In the genomic region with DNA sequence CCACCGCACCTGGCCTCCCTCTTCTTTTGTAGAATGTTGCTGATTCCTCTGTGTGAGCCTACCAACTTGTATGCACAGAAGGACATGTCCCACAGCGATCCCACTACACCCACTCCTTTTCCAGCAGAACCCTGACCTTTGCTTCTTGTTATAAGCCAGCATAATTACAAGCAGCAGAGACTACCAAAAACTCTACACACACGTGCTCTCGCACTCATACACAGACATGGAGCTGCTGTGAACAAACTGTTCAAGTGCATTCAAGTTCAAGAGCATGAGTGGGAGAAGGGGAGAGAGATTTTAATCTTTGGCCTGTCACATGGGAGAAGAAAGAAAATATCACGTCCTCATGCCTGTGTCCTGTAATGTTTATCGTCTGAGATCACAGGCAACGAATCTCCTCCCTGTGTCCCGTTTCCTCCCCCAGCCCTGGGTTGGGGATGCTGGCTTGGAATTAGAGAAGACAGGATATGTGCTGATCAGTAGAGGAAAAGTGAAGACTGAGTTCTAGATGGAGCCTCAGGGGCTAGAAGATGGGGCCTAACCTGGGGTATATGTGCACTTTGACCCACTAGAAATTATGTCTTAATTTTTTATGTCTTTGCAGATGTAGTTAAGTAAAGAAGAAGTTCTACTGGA, we compare ENCODE assay signal across 25 cellular contexts.
"Had no signal": no experiment of that assay in that cellular context is flagged by ENCODE, and none has a peak within 500 bp of the region (broad histone marks: within the 10 kb centered on the region; RNA-seq: fewer than 3 reads in every experiment).

No MANE protein-coding gene starts in this region.

- H3K36me3 ChIP-seq: breast epithelium, esophagus squamous epithelium, gastrocnemius medialis, ovary, spleen had no signal

- H3K9me3 ChIP-seq: breast epithelium, esophagus squamous epithelium, gastrocnemius medialis, ovary, spleen, testis had no signal

- H3K4me3 ChIP-seq: breast epithelium, esophagus squamous epithelium, gastrocnemius medialis, hepatocyte, ovary, spleen, testis had no signal

- H3K4me2 ChIP-seq: hepatocyte had no signal

- H3K27ac ChIP-seq: breast epithelium, esophagus squamous epithelium, gastrocnemius medialis, hepatocyte, ovary, spleen, testis had no signal

- ATAC-seq: activated CD8-positive, alpha-beta memory T cell treated with anti-CD3 and anti-CD28 coated beads, Interleukin-2, amount 10 ng/mL, durations not matched to agents 7 days and 5 days; activated CD8-positive, alpha-beta T cell treated with anti-CD3 and anti-CD28 coated beads, Interleukin-2, amount 10 ng/mL, durations not matched to agents 7 days and 5 days; activated naive CD4-positive, alpha-beta T cell treated with anti-CD3 and anti-CD28 coated beads, Interleukin-2, amount 50 U/mL, for 72 hours; activated T-cell treated with anti-CD3 and anti-CD28 coated beads, Interleukin-2, amount 50 U/mL, for 72 hours; gastrocnemius medialis; naive thymus-derived CD4-positive, alpha-beta T cell had no signal

- DNase-seq: activated CD4-positive, alpha-beta T cell treated with anti-CD3 and anti-CD28 coated beads for 1 hour; activated CD4-positive, alpha-beta T cell treated with anti-CD3 and anti-CD28 coated beads, Interleukin-2, amount 50 U/mL, for 1 hour; activated CD8-positive, alpha-beta memory T cell treated with anti-CD3 and anti-CD28 coated beads, Interleukin-2, amount 10 ng/mL, durations not matched to agents 7 days and 5 days; activated CD8-positive, alpha-beta T cell treated with anti-CD3 and anti-CD28 coated beads, Interleukin-2, amount 10 ng/mL, durations not matched to agents 7 days and 5 days; activated naive CD4-positive, alpha-beta T cell; activated T-cell treated with anti-CD3 and anti-CD28 coated beads, Interleukin-2, amount 50 U/mL, for 72 hours; central memory CD4-positive, alpha-beta T cell; dermis blood vessel endothelial cell; effector CD4-positive, alpha-beta T cell; esophagus squamous epithelium; gastrocnemius medialis; glutamatergic neuron; islet precursor cell; mammary epithelial cell; naive thymus-derived CD4-positive, alpha-beta T cell; ovary; retina; spleen; stimulated activated naive CD4-positive, alpha-beta T cell treated with Interleukin-2 at 50 U/mL for 16 hours; T-helper 2 cell; testis; trophoblast cell had no signal

- H3K27me3 ChIP-seq: breast epithelium, gastrocnemius medialis, hepatocyte, ovary, spleen, testis had no signal

- H3K79me2 ChIP-seq: hepatocyte had no signal

- H2AFZ ChIP-seq: hepatocyte had no signal

- H3K4me1 ChIP-seq: breast epithelium, esophagus squamous epithelium, gastrocnemius medialis, testis had no signal
